In genomic region chr13:49240017-49240416, GRCh38 we compare ENCODE assay signal across 8 cellular contexts. TPM values are rescaled to one million over a fixed set of nuclear protein-coding genes. Genes with fewer than 3 reads are reported as not detected.
DNase-seq lines count a peak whose midpoint lies in the region; ATAC-seq, FAIRE-seq and TF ChIP-seq lines count a peak whose summit lies in the region.

No MANE protein-coding gene starts in this region.

- no peak for TF ChIP-seq POLR2A in HepG2 (IDR thresholded peaks at IDR 0.05; ENCODE audit: insufficient read depth in 1 of 2, low read depth in 2 of 2, low read length in 2 of 2)

- H3K36me3 ChIP-seq in right atrium auricular region (no peaks in the 10 kb centered on the region), MM.1S (replicated peaks; ENCODE audit: insufficient read depth, low read length) (no peaks in the 10 kb centered on the region), HepG2 (replicated peaks in 1 of 2; ENCODE audit: control insufficient read depth in 1 of 2, insufficient read depth in 2 of 2, low read length in 2 of 2) (no peaks in the 10 kb centered on the region), neuronal stem cell (replicated peaks in 1 of 2; ENCODE audit: control insufficient read depth in 2 of 2, insufficient read depth in 2 of 2, low read length in 2 of 2) (no peaks in the 10 kb centered on the region)

- no peak overlapping the region for H2AK5ac ChIP-seq in neuronal stem cell (ENCODE audit: low read depth, low read length)

- no peak overlapping the region for H2AFZ ChIP-seq in MM.1S (ENCODE audit: low read length)
- H2AFZ ChIP-seq in HepG2 (ENCODE audit: low read length): no peak overlapping the region
- H2AFZ ChIP-seq in neuronal stem cell (ENCODE audit: low read length): no peak overlapping the region

- H3K4me2 ChIP-seq in MM.1S (ENCODE audit: low read depth, low read length): no peak overlapping the region
- no peak overlapping the region for H3K4me2 ChIP-seq in HepG2 (ENCODE audit: low read depth, low read length)
- no peak overlapping the region for H3K4me2 ChIP-seq in neuronal stem cell (ENCODE audit: insufficient read depth, low read length, poor library complexity, severe bottlenecking)

- H3K36me3 Mint-ChIP-seq in activated naive CD4-positive, alpha-beta T cell treated with anti-CD3 and anti-CD28 coated beads, Interleukin-2, amount 10 ng/mL, durations not matched to agents 7 days and 5 days: no peaks in the 10 kb centered on the region

- in situ Hi-C loops in HepG2 (cut with HindIII; ENCODE audit: extremely low pct_ligation_motif_present, low pct_unique_long_range_greater_than_20kb): no loop called here

- BruUV-seq in HepG2 (replicated peaks; lab: Mats Ljungman, UMichigan): no TSS peak

- WGBS in HepG2 (ENCODE audit: low lambda C conversion rate): 16% methylated on average over 4 of the region's 4 CpGs
- no CpG with 5 or more reads among the region's 4 CpGs for WGBS in neuronal stem cell (ENCODE audit: extremely low coverage in 2 of 2, insufficient read length in 2 of 2, insufficient replicate concordance in 1 of 2), 2 donors

- no peaks in the 10 kb centered on the region for H3K79me2 ChIP-seq in MM.1S (ENCODE audit: low read length)
- no peaks in the 10 kb centered on the region for H3K79me2 ChIP-seq in HepG2 (ENCODE audit: insufficient read depth, low read length)

- H3K4ac ChIP-seq in neuronal stem cell (ENCODE audit: low read length): no peak overlapping the region

- CTCF ChIA-PET in activated naive CD4-positive, alpha-beta T cell treated with anti-CD3 and anti-CD28 coated beads, Interleukin-2, amount 10 ng/mL, durations not matched to agents 7 days and 5 days (lab: Charles Lee): interaction anchor here (0.8 to 9.9 kb wide), 12 partner anchors 8 to 368 kb away, joined by 3 to 97 read pairs (median 3); partner anchors contain the start of gene CDADC1
- CTCF ChIA-PET in HepG2 (lab: Yijun Ruan, JAX; ENCODE audit: low intra/inter-chr PET ratio, low total read pairs): interaction anchor here (0.7 to 1.4 kb wide), 2 partner anchors 41 to 367 kb away, joined by 4 to 9 read pairs; no protein-coding TSS in a partner anchor

- TF ChIP-seq EP300 in HepG2 (IDR thresholded peaks at IDR 0.05; ENCODE audit: low read depth in 2 of 2, low read length in 2 of 2): no peak
- no peak for TF ChIP-seq EP300 in HepG2 (CRISPR knock-in tag; IDR thresholded peaks at IDR 0.05; ENCODE audit: borderline replicate concordance)

- no peak overlapping the region for H3K27ac Mint-ChIP-seq in activated naive CD4-positive, alpha-beta T cell treated with anti-CD3 and anti-CD28 coated beads, Interleukin-2, amount 10 ng/mL, durations not matched to agents 7 days and 5 days

- no peaks in the 10 kb centered on the region for H3K27me3 ChIP-seq in right atrium auricular region
- H3K27me3 ChIP-seq in MM.1S (replicated peaks; ENCODE audit: insufficient read depth, low read length): no peaks in the 10 kb centered on the region
- no peaks in the 10 kb centered on the region for H3K27me3 ChIP-seq in HepG2 (ENCODE audit: control insufficient read depth in 1 of 2, insufficient read depth in 2 of 2, low read length in 2 of 2)
- H3K27me3 ChIP-seq in neuronal stem cell (ENCODE audit: control insufficient read depth in 3 of 3, insufficient read depth in 3 of 3, low read depth in 1 of 3, low read length in 3 of 3): no peaks in the 10 kb centered on the region

- intact Hi-C loops in Right ventricle myocardium inferior (cut with DNase I) (no loop called here), HepG2 (cut with micrococcal nuclease; ENCODE audit: unreplicated experiment) (loop anchor here (1.0 kb wide), 1 partner anchor 41 kb away; no protein-coding TSS in a partner anchor)

- TF ChIP-seq RAD21 in HepG2 (CRISPR knock-in tag; IDR thresholded peaks at IDR 0.05): 0 out of 2 replicates have a peak, but pooled peaks have one; percentile 19

- POLR2A ChIA-PET in HepG2 (lab: Yijun Ruan, JAX): no interaction called here

- no peaks in the 10 kb centered on the region for H3F3A ChIP-seq in MM.1S (ENCODE audit: insufficient read depth, low read length)

- no peaks in the 10 kb centered on the region for H3K9me3 Mint-ChIP-seq in activated naive CD4-positive, alpha-beta T cell treated with anti-CD3 and anti-CD28 coated beads, Interleukin-2, amount 10 ng/mL, durations not matched to agents 7 days and 5 days

- H3K4me1 ChIP-seq in right atrium auricular region (no peaks in the 10 kb centered on the region), MM.1S (ENCODE audit: low read length) (no peaks in the 10 kb centered on the region), HepG2 (ENCODE audit: insufficient read depth, low read length) (no peaks in the 10 kb centered on the region), neuronal stem cell (ENCODE audit: control insufficient read depth in 2 of 2, insufficient read depth in 1 of 2, low read depth in 1 of 2, low read length in 2 of 2) (no peaks in the 10 kb centered on the region)

- H3K4me1 Mint-ChIP-seq in activated naive CD4-positive, alpha-beta T cell treated with anti-CD3 and anti-CD28 coated beads, Interleukin-2, amount 10 ng/mL, durations not matched to agents 7 days and 5 days: no peaks in the 10 kb centered on the region

- H3K4me3 Mint-ChIP-seq in activated naive CD4-positive, alpha-beta T cell treated with anti-CD3 and anti-CD28 coated beads, Interleukin-2, amount 10 ng/mL, durations not matched to agents 7 days and 5 days: no peak overlapping the region

- TF ChIP-seq CTCF in right atrium auricular region (IDR thresholded peaks at IDR 0.05) (peak; percentile 12 to 47), MM.1S (IDR thresholded peaks at IDR 0.05; ENCODE audit: low read length) (peak; percentile 39), HepG2 (CRISPR knock-in tag; IDR thresholded peaks at IDR 0.05) (peak; percentile 67)

- H3K9ac ChIP-seq in MM.1S (ENCODE audit: low read length): no peak overlapping the region
- H3K9ac ChIP-seq in HepG2 (ENCODE audit: insufficient read depth, low read depth, low read length): no peak overlapping the region
- no peak overlapping the region for H3K9ac ChIP-seq in neuronal stem cell (ENCODE audit: low read depth, low read length, poor library complexity)

- H4K91ac ChIP-seq in neuronal stem cell (ENCODE audit: low read depth, low read length, poor library complexity): no peak overlapping the region

- no peaks in the 10 kb centered on the region for H3K9me3 ChIP-seq in right atrium auricular region
- no peaks in the 10 kb centered on the region for H3K9me3 ChIP-seq in MM.1S (replicated peaks; ENCODE audit: insufficient read depth, low read length)
- H3K9me3 ChIP-seq in HepG2 (ENCODE audit: low read length): no peaks in the 10 kb centered on the region
- peaks cover 3 to 5% of the 10 kb centered on the region in 2 donors for H3K9me3 ChIP-seq in neuronal stem cell (replicated peaks in 1 of 2; ENCODE audit: control insufficient read depth in 2 of 2, insufficient read depth in 1 of 2, low read depth in 1 of 2, low read length in 2 of 2)

- no peak overlapping the region for H4K8ac ChIP-seq in neuronal stem cell (ENCODE audit: low read depth, low read length)

- peak; percentile 83 for FAIRE-seq in HepG2 (lab: Jason Lieb, UNC)

- H3K23ac ChIP-seq in neuronal stem cell (ENCODE audit: low read depth, low read length, poor library complexity): no peak overlapping the region

- no peaks in the 10 kb centered on the region for H3K79me1 ChIP-seq in neuronal stem cell (ENCODE audit: low read depth, low read length)

- H2BK12ac ChIP-seq in neuronal stem cell (ENCODE audit: low read length): no peak overlapping the region

- ATAC-seq in Right ventricle myocardium inferior (no peak), HepG2 (peak; percentile 85)

- H3K4me3 ChIP-seq in right atrium auricular region (no peak overlapping the region), MM.1S (ENCODE audit: low read length) (no peak overlapping the region), HepG2 (replicated peaks in 1 of 3; ENCODE audit: insufficient read depth in 1 of 3, low read depth in 2 of 3, low read length in 3 of 3) (no peak overlapping the region), neuronal stem cell (ENCODE audit: low read length in 2 of 2) (no peak overlapping the region)

- no peak overlapping the region for H2BK5ac ChIP-seq in neuronal stem cell (ENCODE audit: low read length)

- no peak overlapping the region for H3K14ac ChIP-seq in neuronal stem cell (ENCODE audit: low read length)

- H3K9me2 ChIP-seq in MM.1S (replicated peaks; ENCODE audit: insufficient read depth, low read length): no peaks in the 10 kb centered on the region

- H3K27ac ChIP-seq in right atrium auricular region (no peak overlapping the region), MM.1S (ENCODE audit: low read length) (no peak overlapping the region), HepG2 (ENCODE audit: extremely low read length, insufficient read depth, low read length) (no peak overlapping the region), neuronal stem cell (replicated peaks; ENCODE audit: low read length) (no peak overlapping the region)

- peaks cover 43% of the 10 kb centered on the region for H3K27me3 Mint-ChIP-seq in activated naive CD4-positive, alpha-beta T cell treated with anti-CD3 and anti-CD28 coated beads, Interleukin-2, amount 10 ng/mL, durations not matched to agents 7 days and 5 days

- no peak overlapping the region for H2BK120ac ChIP-seq in neuronal stem cell (ENCODE audit: low read depth, low read length)

- H3K18ac ChIP-seq in neuronal stem cell (ENCODE audit: low read length): no peak overlapping the region

- DNase-seq in right atrium auricular region (ENCODE audit: low spot score) (no peak), Right ventricle myocardium inferior (ENCODE audit: missing footprints) (no peak), MM.1S (peak; percentile 16), HepG2 (ENCODE audit: low spot score) (peak; percentile 22), middle frontal gyrus (ENCODE audit: extremely low spot score, low spot score) (no peak), NCI-H1105 treated with DMSO at 0.1 percent for 48 hours (lab: John Stamatoyannopoulos, UW) (no peak), neuronal stem cell (ENCODE audit: low spot score) (no peak)
- peak; percentile 63 for DNase-seq in activated naive CD4-positive, alpha-beta T cell treated with anti-CD3 and anti-CD28 coated beads, Interleukin-2, amount 10 ng/mL, durations not matched to agents 7 days and 5 days

- no peak overlapping the region for H2BK15ac ChIP-seq in neuronal stem cell (ENCODE audit: low read length)

- H4K20me1 ChIP-seq in MM.1S (ENCODE audit: insufficient read depth, low read length) (no peaks in the 10 kb centered on the region), HepG2 (ENCODE audit: insufficient read depth, low read length) (no peaks in the 10 kb centered on the region)

RNA-seq across cellular contexts. Expression of gene CDADC1, which starts 7.7 kb away (rescaled TPM):
- total RNA-seq in right atrium auricular region (1 to 10 TPM; 3.5 to 4.6 TPM), Right ventricle myocardium inferior (9.3 TPM), HepG2 (2016; rRNA removed; fragmentation: Illumina TruSeq; extraction: Trizol) (9.0 and 10.8 TPM in 2 replicates)
- total RNA-seq in HepG2 (2016; cell fraction: cytosol; rRNA removed; fragmentation: Illumina TruSeq; extraction: Trizol; ENCODE audit: low read depth): 5.3 and 6.2 TPM in 2 replicates
- 8.1 and 8.9 TPM in 2 replicates for total RNA-seq in HepG2 (2016; cell fraction: insoluble cytoplasmic fraction; rRNA removed; fragmentation: Illumina TruSeq; extraction: Trizol)
- total RNA-seq in HepG2 (2016; cell fraction: membrane; rRNA removed; fragmentation: Illumina TruSeq; extraction: Trizol): 12.5 and 15.3 TPM in 2 replicates
- total RNA-seq in HepG2 (2016; cell fraction: nucleus; rRNA removed; fragmentation: Illumina TruSeq; extraction: Trizol): 7.2 and 9.0 TPM in 2 replicates
- polyA plus RNA-seq in HepG2 (2011; rRNA removed): 2.4 and 2.7 TPM in 2 replicates
- polyA plus RNA-seq in HepG2 (2011; cell fraction: cytosol; rRNA removed): 1.4 and 1.9 TPM in 2 replicates
- polyA plus RNA-seq in HepG2 (2011; cell fraction: nucleus; rRNA removed): 1.7 and 2.8 TPM in 2 replicates
- polyA plus RNA-seq in HepG2 (2012): 5.4 and 6.3 TPM in 2 replicates
- polyA plus RNA-seq in HepG2 (2016; cell fraction: cytosol; fragmentation: Illumina TruSeq; extraction: Trizol; ENCODE audit: low read depth): 10.5 and 11.5 TPM in 2 replicates
- polyA plus RNA-seq in HepG2 (2016; cell fraction: insoluble cytoplasmic fraction; fragmentation: Illumina TruSeq; extraction: Trizol; ENCODE audit: low read depth): 10.0 and 11.9 TPM in 2 replicates
- polyA plus RNA-seq in HepG2 (2016; cell fraction: membrane; fragmentation: Illumina TruSeq; extraction: Trizol; ENCODE audit: low read depth): 14.2 and 15.4 TPM in 2 replicates
- 6.8 and 11.4 TPM in 2 replicates for polyA plus RNA-seq in HepG2 (2016; cell fraction: nucleus; fragmentation: Illumina TruSeq; extraction: Trizol; ENCODE audit: insufficient read depth, low read depth)
- 3.2 and 6.0 TPM in 2 replicates for polyA minus RNA-seq in HepG2 (2011; rRNA and poly(A)+ RNA removed; ENCODE audit: low replicate concordance)
- polyA minus RNA-seq in HepG2 (2011; cell fraction: cytosol; rRNA and poly(A)+ RNA removed): 0.97 and 1.7 TPM in 2 replicates
- polyA minus RNA-seq in HepG2 (2011; cell fraction: nucleus; rRNA and poly(A)+ RNA removed): 7.8 and 8.4 TPM in 2 replicates
- 8.6 TPM for polyA plus RNA-seq in neuronal stem cell (2013, experiment 1 of 2)
- 8.6 TPM for polyA plus RNA-seq in neuronal stem cell (2013, experiment 2 of 2)

RNA-seq across cellular contexts. Expression of gene MLNR, which starts 19.9 kb away (rescaled TPM):
- total RNA-seq in right atrium auricular region: not detected
- total RNA-seq in Right ventricle myocardium inferior: not detected
- 0.46 TPM in 1 of 2 replicates, not detected in the other for total RNA-seq in HepG2 (2016; rRNA removed; fragmentation: Illumina TruSeq; extraction: Trizol)
- 0.18 TPM in 1 of 2 replicates, not detected in the other for total RNA-seq in HepG2 (2016; cell fraction: cytosol; rRNA removed; fragmentation: Illumina TruSeq; extraction: Trizol; ENCODE audit: low read depth)
- 0.15 and 0.26 TPM in 2 replicates for total RNA-seq in HepG2 (2016; cell fraction: insoluble cytoplasmic fraction; rRNA removed; fragmentation: Illumina TruSeq; extraction: Trizol)
- total RNA-seq in HepG2 (2016; cell fraction: membrane; rRNA removed; fragmentation: Illumina TruSeq; extraction: Trizol): not detected in 2 replicates
- 0.41 and 0.62 TPM in 2 replicates for total RNA-seq in HepG2 (2016; cell fraction: nucleus; rRNA removed; fragmentation: Illumina TruSeq; extraction: Trizol)
- not detected in 2 replicates for polyA plus RNA-seq in HepG2 (2011; rRNA removed)
- polyA plus RNA-seq in HepG2 (2011; cell fraction: cytosol; rRNA removed): 0.07 TPM in 1 of 2 replicates, not detected in the other
- polyA plus RNA-seq in HepG2 (2011; cell fraction: nucleus; rRNA removed): 0.45 and 0.61 TPM in 2 replicates
- polyA plus RNA-seq in HepG2 (2012): not detected in 2 replicates
- polyA plus RNA-seq in HepG2 (2016; cell fraction: cytosol; fragmentation: Illumina TruSeq; extraction: Trizol; ENCODE audit: low read depth): not detected in 2 replicates
- not detected in 2 replicates for polyA plus RNA-seq in HepG2 (2016; cell fraction: insoluble cytoplasmic fraction; fragmentation: Illumina TruSeq; extraction: Trizol; ENCODE audit: low read depth)
- polyA plus RNA-seq in HepG2 (2016; cell fraction: membrane; fragmentation: Illumina TruSeq; extraction: Trizol; ENCODE audit: low read depth): not detected in 2 replicates
- polyA plus RNA-seq in HepG2 (2016; cell fraction: nucleus; fragmentation: Illumina TruSeq; extraction: Trizol; ENCODE audit: insufficient read depth, low read depth): not detected in 2 replicates
- 0.66 TPM in 1 of 2 replicates, not detected in the other for polyA minus RNA-seq in HepG2 (2011; rRNA and poly(A)+ RNA removed; ENCODE audit: low replicate concordance)
- 0.49 and 0.53 TPM in 2 replicates for polyA minus RNA-seq in HepG2 (2011; cell fraction: cytosol; rRNA and poly(A)+ RNA removed)
- 1.2 and 2.2 TPM in 2 replicates for polyA minus RNA-seq in HepG2 (2011; cell fraction: nucleus; rRNA and poly(A)+ RNA removed)
- not detected for polyA plus RNA-seq in neuronal stem cell (2013, experiment 1 of 2)
- not detected for polyA plus RNA-seq in neuronal stem cell (2013, experiment 2 of 2)

Comparison
In these comparisons a context has a peak if more than half of its experiments do, and no peak if none do; other contexts are left out.
1. DNase-seq: peak in MM.1S (single experiment), activated naive CD4-positive, alpha-beta T cell treated with anti-CD3 and anti-CD28 coated beads, Interleukin-2, amount 10 ng/mL, durations not matched to agents 7 days and 5 days (single experiment) and HepG2 (single experiment); none in right atrium auricular region (single experiment), Right ventricle myocardium inferior (single experiment), middle frontal gyrus (single experiment), NCI-H1105 treated with DMSO at 0.1 percent for 48 hours (single experiment) and neuronal stem cell (single experiment).
2. Peak in every context shown above with its lines, with median percentiles within 50 percentile points of each other: CTCF ChIP-seq.